In the genomic region with DNA sequence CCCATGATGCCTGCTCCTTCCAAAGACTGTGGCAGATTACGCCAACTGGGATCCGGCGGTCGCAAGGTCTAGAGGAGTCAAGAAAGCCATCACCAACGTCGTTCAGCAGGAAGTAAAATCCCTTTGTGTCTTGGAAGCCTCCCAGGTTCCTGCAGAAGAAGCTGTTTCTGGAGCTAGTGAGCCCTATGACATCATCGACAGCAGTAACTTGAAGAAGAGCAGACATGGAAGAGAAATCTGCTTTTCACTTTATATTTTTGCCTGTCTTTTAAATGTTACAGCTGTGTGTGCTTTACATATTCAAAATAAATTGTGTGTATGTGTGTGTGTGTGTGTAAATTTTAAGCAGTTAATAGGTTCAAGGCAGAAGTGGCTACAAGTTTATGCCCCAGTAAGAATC, we compare ENCODE assay signal across 9 cellular contexts. TPM values are rescaled to one million over a fixed set of nuclear protein-coding genes. Genes with fewer than 3 reads are reported as not detected.
"Had no signal": no experiment of that assay in that cellular context is flagged by ENCODE, and none has a peak within 500 bp of the region (broad histone marks: within the 10 kb centered on the region; RNA-seq: fewer than 3 reads in every experiment).

No MANE protein-coding gene starts in this region.

- ATAC-seq: GM23338 had no signal

- DNase-seq: H9, HCEC 1CT, HFFc6, KG1 had no signal

- H3K27ac ChIP-seq: HL-60 had no signal

- H3K4me3 ChIP-seq: GM23338 had no signal

RNA-seq across cellular contexts. Expression of gene OR2H2, which starts 7.4 kb away (rescaled TPM):
- total RNA-seq: GM23338, H1, H9, HFFc6, HT1080 had no signal
- polyA plus RNA-seq: H1, IgD-negative memory B cell had no signal

RNA-seq across cellular contexts. Expression of gene UBD, which starts 18.0 kb away (rescaled TPM):
- total RNA-seq: GM23338, H1, H9, HFFc6, HT1080 had no signal
- polyA plus RNA-seq: GM23338, IgD-negative memory B cell had no signal
